Comparison of ENCODE assay signal across 24 cellular contexts in the genomic region with DNA sequence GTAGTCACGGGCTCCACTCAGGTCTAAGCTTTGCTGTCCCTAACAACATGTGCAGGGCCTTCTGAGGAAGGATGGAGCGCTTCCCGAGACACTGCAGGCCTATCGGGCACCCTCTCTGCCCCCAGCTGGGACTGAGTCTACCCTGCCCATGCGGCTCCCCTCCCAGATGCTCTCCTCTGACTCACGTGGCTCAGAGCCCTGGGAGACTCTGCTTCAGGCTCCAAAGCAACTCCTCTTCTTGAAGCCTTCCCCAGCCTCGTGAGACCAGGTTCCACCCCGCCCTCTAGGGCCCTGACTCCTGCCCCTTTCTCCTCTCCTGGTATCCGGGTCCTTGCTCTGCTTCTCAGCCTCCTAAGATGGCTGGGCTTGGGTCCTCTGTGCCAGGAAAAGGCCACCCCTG. TPM values are rescaled to one million over a fixed set of nuclear protein-coding genes. Genes with fewer than 3 reads are reported as not detected.
DNase-seq lines count a peak whose midpoint lies in the region; ATAC-seq and TF ChIP-seq lines count a peak whose summit lies in the region.
"Had no signal": no experiment of that assay in that cellular context is flagged by ENCODE, and none has a peak within 500 bp of the region (broad histone marks: within the 10 kb centered on the region; RNA-seq: fewer than 3 reads in every experiment).

No MANE protein-coding gene starts in this region.

- H3K27me3 ChIP-seq in osteoblast (ENCODE audit: insufficient read depth, low read length): no peaks in the 10 kb centered on the region
- H3K27me3 ChIP-seq: dorsolateral prefrontal cortex had no signal

- H3K9me3 ChIP-seq in osteoblast (ENCODE audit: low read depth, low read length): no peaks in the 10 kb centered on the region
- H3K9me3 ChIP-seq: thoracic aorta had no signal

- no peak overlapping the region for H2AFZ ChIP-seq in osteoblast (ENCODE audit: low read length)

- H3K27ac Mint-ChIP-seq in HFFc6 (peak overlapping the region; percentile 70), type B pancreatic cell (no peak overlapping the region)
- H3K27ac Mint-ChIP-seq: naive thymus-derived CD4-positive, alpha-beta T cell had no signal

- TF ChIP-seq CTCF in HFFc6 (IDR thresholded peaks at IDR 0.05) (no peak), fibroblast of mammary gland (conservative IDR thresholded peaks at IDR 0.05; ENCODE audit: control insufficient read depth, insufficient read depth, low read depth, low read length) (no peak), osteoblast (IDR thresholded peaks at IDR 0.05; ENCODE audit: extremely low read depth, low read depth, low read length) (no peak), type B pancreatic cell (conservative IDR thresholded peaks at IDR 0.05) (no peak)

- no peak for ATAC-seq in HG03460 (IDR thresholded peaks at IDR 0.05; ENCODE audit: unreplicated experiment)
- ATAC-seq: activated CD8-positive, alpha-beta T cell treated with anti-CD3 and anti-CD28 coated beads, Interleukin-2, amount 10 ng/mL, durations not matched to agents 7 days and 5 days; naive thymus-derived CD4-positive, alpha-beta T cell had no signal

- H3K9me3 Mint-ChIP-seq in HFFc6: no peaks in the 10 kb centered on the region
- no peaks in the 10 kb centered on the region for H3K9me3 Mint-ChIP-seq in type B pancreatic cell
- H3K9me3 Mint-ChIP-seq: CD4-positive, alpha-beta memory T cell; naive thymus-derived CD4-positive, alpha-beta T cell had no signal

- H3K36me3 ChIP-seq in osteoblast (ENCODE audit: insufficient read depth, low read length): peaks cover 56% of the 10 kb centered on the region

- peaks cover 2% of the 10 kb centered on the region for H3K79me2 ChIP-seq in osteoblast (ENCODE audit: insufficient read depth, low read length)

- DNase-seq in EH (ENCODE audit: low read depth) (peak; percentile 44), HFFc6 (peak; percentile 9), fibroblast of mammary gland (ENCODE audit: low read depth) (peak; percentile 50), osteoblast (ENCODE audit: insufficient read length, low spot score, missing footprints) (peak; percentile 94), SW480 (ENCODE audit: low spot score) (no peak), type B pancreatic cell (ENCODE audit: extremely low spot score, unreplicated experiment) (no peak), dermis blood vessel endothelial cell (no peak)
- DNase-seq: activated CD4-positive, alpha-beta T cell treated with anti-CD3 and anti-CD28 coated beads for 1 hour; activated CD8-positive, alpha-beta T cell treated with anti-CD3 and anti-CD28 coated beads, Interleukin-2, amount 10 ng/mL, durations not matched to agents 7 days and 5 days; activated naive CD4-positive, alpha-beta T cell; activated T-cell treated with anti-CD3 and anti-CD28 coated beads, Interleukin-2, amount 50 U/mL, for 1 hour; CD4-positive, alpha-beta memory T cell; central memory CD4-positive, alpha-beta T cell; dorsolateral prefrontal cortex; GOT3; kidney; naive thymus-derived CD4-positive, alpha-beta T cell; NCI-H1105; NCI-H2029 treated with DMSO at 0.1 percent for 48 hours; NCI-H446; SHP77 treated with DMSO at 0.1 percent for 48 hours had no signal

- H3K4me1 Mint-ChIP-seq in HFFc6 (ENCODE audit: low read depth) (peaks cover 16% of the 10 kb centered on the region), type B pancreatic cell (ENCODE audit: unreplicated experiment) (no peaks in the 10 kb centered on the region)

- no peak overlapping the region for H3K4me2 ChIP-seq in osteoblast (ENCODE audit: insufficient read depth, low read length)

- H3K4me1 ChIP-seq in osteoblast (ENCODE audit: insufficient read depth, low read length): no peaks in the 10 kb centered on the region

- no peak overlapping the region for H3K4me3 Mint-ChIP-seq in HFFc6
- H3K4me3 Mint-ChIP-seq in type B pancreatic cell: no peak overlapping the region
- H3K4me3 Mint-ChIP-seq: activated CD8-positive, alpha-beta T cell treated with anti-CD3 and anti-CD28 coated beads, Interleukin-2, amount 10 ng/mL, durations not matched to agents 7 days and 5 days; CD4-positive, alpha-beta memory T cell; naive thymus-derived CD4-positive, alpha-beta T cell had no signal

- peak overlapping the region; percentile 10 for H3K27ac ChIP-seq in osteoblast (ENCODE audit: low read depth, low read length)
- H3K27ac ChIP-seq: dorsolateral prefrontal cortex, HL-60, thoracic aorta had no signal

- H3K4me3 ChIP-seq in fibroblast of mammary gland (ENCODE audit: control insufficient read depth, low read depth, low read length) (no peak overlapping the region), osteoblast (ENCODE audit: insufficient read depth, low read length) (no peak overlapping the region)
- H3K4me3 ChIP-seq: dorsolateral prefrontal cortex, thoracic aorta had no signal

- H3K27me3 Mint-ChIP-seq in HFFc6 (ENCODE audit: insufficient read depth) (peaks cover 2% of the 10 kb centered on the region), type B pancreatic cell (no peaks in the 10 kb centered on the region)
- H3K27me3 Mint-ChIP-seq: CD4-positive, alpha-beta memory T cell; naive thymus-derived CD4-positive, alpha-beta T cell had no signal

- peaks cover 6% of the 10 kb centered on the region for H3K36me3 Mint-ChIP-seq in HFFc6 (ENCODE audit: low read depth)
- peaks cover 15% of the 10 kb centered on the region for H3K36me3 Mint-ChIP-seq in type B pancreatic cell

- peaks cover 14% of the 10 kb centered on the region for H4K20me1 ChIP-seq in osteoblast (ENCODE audit: insufficient read depth, low read length)

RNA-seq across cellular contexts. Expression of gene ARFGAP3, which starts 28.4 kb away (rescaled TPM):
- 10 to 100 TPM; 62.6 to 77.7 (median 66.8) TPM for total RNA-seq in HFFc6 (2021; fragmentation: NEBNext Ultra II Directional; extraction: Animal tissue kit (Norgen Biotek cat#: 25700))
- total RNA-seq in osteoblast: 90.5 and 91.6 TPM in 2 replicates
- 29.3 and 34.6 TPM in 2 replicates for total RNA-seq in type B pancreatic cell (ENCODE audit: low replicate concordance)
- total RNA-seq in dermis blood vessel endothelial cell: 67.5 and 74.2 TPM in 2 replicates

Comparison
In these comparisons a context has a peak if more than half of its experiments do, and no peak if none do; other contexts are left out.
1. DNase-seq: peak in EH (single experiment), HFFc6 (single experiment), fibroblast of mammary gland (single experiment) and osteoblast (single experiment); none in SW480 (single experiment), type B pancreatic cell (single experiment) and dermis blood vessel endothelial cell (single experiment).